Comparison of ENCODE assay signal across 10 cellular contexts in genomic region chr1:93804412-93804811, GRCh38.
DNase-seq lines count a peak whose midpoint lies in the region; ATAC-seq and TF ChIP-seq lines count a peak whose summit lies in the region.
"Had no signal": no experiment of that assay in that cellular context is flagged by ENCODE, and none has a peak within 500 bp of the region (broad histone marks: within the 10 kb centered on the region; RNA-seq: fewer than 3 reads in every experiment).

No MANE protein-coding gene starts in this region.

- DNase-seq in HS-5 (ENCODE audit: low read depth) (peak; percentile 80), astrocyte of the cerebellum (ENCODE audit: low read depth) (peak; percentile 60), left cardiac atrium (peak; percentile 39), thoracic aorta (ENCODE audit: low spot score) (peak; percentile 9), MV-4-11 (lab: John Stamatoyannopoulos, UW) (no peak), RPMI8226 (no peak)
- DNase-seq: NCI-H187 treated with DMSO at 0.1 percent for 48 hours, transverse colon had no signal

- no peaks in the 10 kb centered on the region for H3K27me3 ChIP-seq in thoracic aorta (replicated peaks; ENCODE audit: insufficient read depth)
- H3K27me3 ChIP-seq: transverse colon had no signal

- H3K4me3 ChIP-seq in astrocyte of the cerebellum (ENCODE audit: low read depth, low read length) (no peak overlapping the region), thoracic aorta (peak overlapping the region; percentile 22)
- H3K4me3 ChIP-seq: transverse colon had no signal

- no peaks in the 10 kb centered on the region for H3K9me3 ChIP-seq in thoracic aorta

- in situ Hi-C loops in astrocyte of the cerebellum (cut with HindIII; ENCODE audit: low sequenced_read_pairs) = no loop called here

- ATAC-seq in left cardiac atrium (peak; percentile 87 to 98), thoracic aorta (ENCODE audit: insufficient number of reproducible peaks, low FRiP score, low read depth) (peak; percentile 73), HG02884 (IDR thresholded peaks at IDR 0.05; ENCODE audit: unreplicated experiment) (no peak), GM18517 (IDR thresholded peaks at IDR 0.05; ENCODE audit: unreplicated experiment) (no peak)

- TF ChIP-seq CTCF in astrocyte of the cerebellum (IDR thresholded peaks at IDR 0.05; ENCODE audit: low read depth, low read length, missing control alignments) = no peak
- TF ChIP-seq CTCF in thoracic aorta (IDR thresholded peaks at IDR 0.05) = no peak

- intact Hi-C loops in left cardiac atrium (cut with DNase I) = no loop called here

- peaks cover 13 to 19% of the 10 kb centered on the region in 2 donors for H3K4me1 ChIP-seq in thoracic aorta (ENCODE audit: control insufficient read depth in 1 of 2, low read depth in 2 of 2)
- H3K4me1 ChIP-seq: transverse colon had no signal

- peak overlapping the region in 1 of 2 donors; percentile 61 for H3K27ac ChIP-seq in thoracic aorta

- H3K36me3 ChIP-seq in thoracic aorta = no peaks in the 10 kb centered on the region
- H3K36me3 ChIP-seq: transverse colon had no signal

Comparison
In these comparisons a context has a peak if more than half of its experiments do, and no peak if none do; other contexts are left out.
1. DNase-seq: peak in HS-5 (single experiment), astrocyte of the cerebellum (single experiment), left cardiac atrium (single experiment) and thoracic aorta (single experiment); none in MV-4-11 (single experiment) and RPMI8226 (single experiment).
2. ATAC-seq: peak in left cardiac atrium (2 of 2) and thoracic aorta (single experiment); none in HG02884 (single experiment) and GM18517 (single experiment).